In genomic region chr9:114371343-114371985, GRCh38 we compare ENCODE assay signal across 9 cellular contexts. TPM values are rescaled to one million over a fixed set of nuclear protein-coding genes. Genes with fewer than 3 reads are reported as not detected.
DNase-seq lines count a peak whose midpoint lies in the region; ATAC-seq lines count a peak whose summit lies in the region.
"Had no signal": no experiment of that assay in that cellular context is flagged by ENCODE, and none has a peak within 500 bp of the region (broad histone marks: within the 10 kb centered on the region; RNA-seq: fewer than 3 reads in every experiment).

No MANE protein-coding gene starts in this region.

- CTCF ChIA-PET in activated CD4-positive, alpha-beta T cell treated with anti-CD3 and anti-CD28 coated beads, Interleukin-2, amount 10 ng/mL, durations not matched to agents 7 days and 5 days (lab: Charles Lee): interaction anchor here (1.2 to 4.8 kb wide), 2 partner anchors 15 to 25 kb away, joined by 4 to 39 read pairs; partner anchors contain the start of gene AKNA

- DNase-seq in activated CD4-positive, alpha-beta T cell treated with anti-CD3 and anti-CD28 coated beads, Interleukin-2, amount 10 ng/mL, durations not matched to agents 7 days and 5 days: no peak
- DNase-seq in activated CD4-positive, alpha-beta T cell treated with anti-CD3 and anti-CD28 coated beads, Interleukin-2, amount 50 U/mL, for 48 hours: no peak
- DNase-seq in T-helper 17 cell: no peak
- DNase-seq in epithelial cell of prostate (ENCODE audit: low read depth, low spot score): no peak
- DNase-seq in stimulated activated naive CD8-positive, alpha-beta T cell treated with anti-CD3 and anti-CD28 coated beads, Interleukin-15, amount 100 ng/mL, for 72 hours: no peak
- no peak for DNase-seq in COLO829 (ENCODE audit: low spot score)
- DNase-seq in DMS153 treated with DMSO at 0.1 percent for 48 hours (lab: John Stamatoyannopoulos, UW; ENCODE audit: unreplicated experiment): no peak

- POLR2A ChIA-PET in activated CD4-positive, alpha-beta T cell treated with anti-CD3 and anti-CD28 coated beads, Interleukin-2, amount 10 ng/mL, durations not matched to agents 7 days and 5 days (lab: Charles Lee): interaction anchor here (0.7 to 1.0 kb wide), 3 partner anchors 12 to 25 kb away, joined by 3 read pairs; partner anchors contain the start of gene AKNA

- no peak for ATAC-seq in T-helper 17 cell
- ATAC-seq in stimulated activated naive CD8-positive, alpha-beta T cell treated with anti-CD3 and anti-CD28 coated beads, Interleukin-15, amount 100 ng/mL, for 72 hours: no peak
- ATAC-seq in GM21381 (IDR thresholded peaks at IDR 0.05; ENCODE audit: unreplicated experiment): no peak

- peaks cover 88% of the 10 kb centered on the region for H3K36me3 Mint-ChIP-seq in activated CD4-positive, alpha-beta T cell treated with anti-CD3 and anti-CD28 coated beads, Interleukin-2, amount 10 ng/mL, durations not matched to agents 7 days and 5 days (ENCODE audit: low read depth)
- peaks cover 14% of the 10 kb centered on the region for H3K36me3 Mint-ChIP-seq in T-helper 17 cell (ENCODE audit: low read depth)

- H3K4me3 Mint-ChIP-seq in activated CD4-positive, alpha-beta T cell treated with anti-CD3 and anti-CD28 coated beads, Interleukin-2, amount 10 ng/mL, durations not matched to agents 7 days and 5 days: peak overlapping the region; percentile 72
- H3K4me3 Mint-ChIP-seq in T-helper 17 cell: peak overlapping the region; percentile 86
- H3K4me3 Mint-ChIP-seq in stimulated activated naive CD8-positive, alpha-beta T cell treated with anti-CD3 and anti-CD28 coated beads, Interleukin-15, amount 100 ng/mL, for 72 hours: peak overlapping the region; percentile 76 to 78

- peak overlapping the region; percentile 74 for H3K27ac ChIP-seq in epithelial cell of prostate

- H3K4me1 Mint-ChIP-seq in activated CD4-positive, alpha-beta T cell treated with anti-CD3 and anti-CD28 coated beads, Interleukin-2, amount 10 ng/mL, durations not matched to agents 7 days and 5 days: peaks cover 91% of the 10 kb centered on the region
- H3K4me1 Mint-ChIP-seq in T-helper 17 cell: peaks cover 78% of the 10 kb centered on the region
- peaks cover 92% of the 10 kb centered on the region for H3K4me1 Mint-ChIP-seq in stimulated activated naive CD8-positive, alpha-beta T cell treated with anti-CD3 and anti-CD28 coated beads, Interleukin-15, amount 100 ng/mL, for 72 hours

- H3K9me3 Mint-ChIP-seq in activated CD4-positive, alpha-beta T cell treated with anti-CD3 and anti-CD28 coated beads, Interleukin-2, amount 10 ng/mL, durations not matched to agents 7 days and 5 days: no peaks in the 10 kb centered on the region
- H3K9me3 Mint-ChIP-seq in stimulated activated naive CD8-positive, alpha-beta T cell treated with anti-CD3 and anti-CD28 coated beads, Interleukin-15, amount 100 ng/mL, for 72 hours: peaks cover 0 to 5% of the 10 kb centered on the region in 2 donors

- no peaks in the 10 kb centered on the region for H3K9me3 ChIP-seq in T-helper 17 cell (ENCODE audit: control insufficient read depth, low read length, poor library complexity, severe bottlenecking)
- H3K9me3 ChIP-seq: tibial nerve had no signal

- H3K27ac Mint-ChIP-seq in activated CD4-positive, alpha-beta T cell treated with anti-CD3 and anti-CD28 coated beads, Interleukin-2, amount 10 ng/mL, durations not matched to agents 7 days and 5 days: peak overlapping the region; percentile 89
- H3K27ac Mint-ChIP-seq in T-helper 17 cell: peak overlapping the region; percentile 84
- peak overlapping the region; percentile 81 to 87 for H3K27ac Mint-ChIP-seq in stimulated activated naive CD8-positive, alpha-beta T cell treated with anti-CD3 and anti-CD28 coated beads, Interleukin-15, amount 100 ng/mL, for 72 hours

- no peaks in the 10 kb centered on the region for H3K27me3 Mint-ChIP-seq in activated CD4-positive, alpha-beta T cell treated with anti-CD3 and anti-CD28 coated beads, Interleukin-2, amount 10 ng/mL, durations not matched to agents 7 days and 5 days
- no peaks in the 10 kb centered on the region for H3K27me3 Mint-ChIP-seq in T-helper 17 cell
- no peaks in the 10 kb centered on the region for H3K27me3 Mint-ChIP-seq in stimulated activated naive CD8-positive, alpha-beta T cell treated with anti-CD3 and anti-CD28 coated beads, Interleukin-15, amount 100 ng/mL, for 72 hours

RNA-seq across cellular contexts. Expression of gene AKNA, which starts 16.3 kb away (rescaled TPM):
- total RNA-seq in activated CD4-positive, alpha-beta T cell treated with anti-CD3 and anti-CD28 coated beads, Interleukin-2, amount 10 ng/mL, durations not matched to agents 7 days and 5 days: 100 to 1,000 TPM; 300 to 364 TPM
- total RNA-seq in T-helper 17 cell: 100 to 1,000 TPM; 263 to 323 TPM

RNA-seq across cellular contexts. Expression of gene ORM2, which starts 41.8 kb away (rescaled TPM):
- total RNA-seq in activated CD4-positive, alpha-beta T cell treated with anti-CD3 and anti-CD28 coated beads, Interleukin-2, amount 10 ng/mL, durations not matched to agents 7 days and 5 days: not detected
- total RNA-seq in T-helper 17 cell: not detected
- total RNA-seq: tibial nerve had no signal

RNA-seq across cellular contexts. Expression of gene ORM1, which starts 48.6 kb away (rescaled TPM):
- not detected for total RNA-seq in activated CD4-positive, alpha-beta T cell treated with anti-CD3 and anti-CD28 coated beads, Interleukin-2, amount 10 ng/mL, durations not matched to agents 7 days and 5 days
- total RNA-seq in T-helper 17 cell: not detected
- total RNA-seq: tibial nerve had no signal
